8 cellular contexts compared by ENCODE assay signal in the genomic region with DNA sequence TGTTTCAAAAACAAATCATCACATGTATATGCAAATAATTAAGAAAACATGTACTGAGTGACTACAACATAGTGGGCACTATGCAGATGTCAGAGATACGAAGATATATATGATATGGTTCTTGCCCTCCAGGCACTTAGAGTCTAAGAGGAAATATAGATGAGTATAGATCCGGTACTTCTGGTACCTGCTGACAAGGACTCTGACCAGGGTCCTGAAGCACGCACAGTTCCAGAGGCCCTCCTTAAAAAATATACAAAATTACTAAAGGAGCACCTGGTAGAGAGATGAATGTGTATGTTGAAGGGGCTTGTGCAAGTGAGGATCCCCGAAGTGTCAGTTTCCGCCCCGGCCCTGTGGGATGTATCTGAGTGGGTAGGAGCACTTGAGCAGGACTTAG.
"Had no signal": no experiment of that assay in that cellular context is flagged by ENCODE, and none has a peak within 500 bp of the region (broad histone marks: within the 10 kb centered on the region; RNA-seq: fewer than 3 reads in every experiment).

No MANE protein-coding gene starts in this region.

- FAIRE-seq: HTR-8/SVneo had no signal

- H3K9ac ChIP-seq: KMS-11 had no signal

- ATAC-seq: HCT116 had no signal

- H3K4me3 ChIP-seq: HAP-1 had no signal

- H3K4me2 ChIP-seq: KMS-11 had no signal

- H3K27ac ChIP-seq: KMS-11 had no signal

- H3K9me3 ChIP-seq: HAP-1 had no signal

- DNase-seq: GOT3, H7, IMR-90, KBM-7 had no signal

- H3K4me1 ChIP-seq: HAP-1 had no signal

- H3K36me3 ChIP-seq: HAP-1 had no signal
